Comparison of ENCODE assay signal across 19 cellular contexts in the genomic region with DNA sequence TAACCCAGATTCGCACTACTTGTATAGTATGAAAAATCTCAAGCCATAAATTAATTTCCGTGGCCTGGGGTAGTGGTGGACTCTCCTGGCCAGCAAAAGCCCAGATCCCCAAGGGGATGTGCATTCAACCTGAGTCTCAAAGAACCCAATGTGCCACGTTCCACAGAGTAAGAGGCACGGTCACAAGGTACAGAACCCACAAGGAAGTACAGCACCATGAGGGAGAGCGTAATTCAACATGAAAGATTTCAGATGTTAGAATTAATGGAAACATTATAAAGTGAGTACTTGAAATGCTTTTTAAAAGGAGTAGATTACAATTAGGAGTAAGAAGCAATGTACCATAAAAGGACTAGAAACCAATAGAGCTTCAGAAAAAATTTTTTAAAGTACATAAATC. TPM values are rescaled to one million over a fixed set of nuclear protein-coding genes. Genes with fewer than 3 reads are reported as not detected.
DNase-seq lines count a peak whose midpoint lies in the region; ATAC-seq and TF ChIP-seq lines count a peak whose summit lies in the region.
"Had no signal": no experiment of that assay in that cellular context is flagged by ENCODE, and none has a peak within 500 bp of the region (broad histone marks: within the 10 kb centered on the region; RNA-seq: fewer than 3 reads in every experiment).

No MANE protein-coding gene starts in this region.

- ATAC-seq in natural killer cell treated with Interleukin-12 subunit alpha and Interleukin-12 subunit beta and Interleukin-15 and Interleukin-18, amount 100 ng/mL, for 72 hours = no peak
- ATAC-seq: GM12878, HepG2 had no signal

- intact Hi-C loops in OCI-LY7 (cut with micrococcal nuclease; ENCODE audit: unreplicated experiment) = loop anchor here (10.0 kb wide), 1 partner anchor 472 kb away; no protein-coding TSS in a partner anchor

- H3K4me1 Mint-ChIP-seq in natural killer cell treated with Interleukin-12 subunit alpha and Interleukin-12 subunit beta and Interleukin-15 and Interleukin-18, amount 100 ng/mL, for 72 hours (ENCODE audit: low read depth in 2 of 2) = peaks cover 0 to 2% of the 10 kb centered on the region in 2 donors
- H3K4me1 Mint-ChIP-seq: H9 had no signal

- H3K9me3 Mint-ChIP-seq in natural killer cell treated with Interleukin-12 subunit alpha and Interleukin-12 subunit beta and Interleukin-15 and Interleukin-18, amount 100 ng/mL, for 72 hours = no peaks in the 10 kb centered on the region

- no peak for TF ChIP-seq CTCF in OCI-LY7 (conservative IDR thresholded peaks at IDR 0.05; ENCODE audit: low read length)

- peaks cover 57% of the 10 kb centered on the region for H3K36me3 ChIP-seq in OCI-LY7 (ENCODE audit: insufficient read depth, low read length)

- CTCF ChIA-PET in OCI-LY7 (lab: Charles Lee; ENCODE audit: unreplicated experiment) = no interaction called here

- H3K9me2 ChIP-seq in OCI-LY7 (ENCODE audit: insufficient read depth, low read length) = no peaks in the 10 kb centered on the region

- peaks cover 29% of the 10 kb centered on the region; the same call in 1 of the 2 replicates for H3K9me3 ChIP-seq in OCI-LY7 (ENCODE audit: low read length)

- no TSS peak for BruUV-seq in OCI-LY7 (replicated peaks; lab: Mats Ljungman, UMichigan)

- H3K4me3 Mint-ChIP-seq in natural killer cell treated with Interleukin-12 subunit alpha and Interleukin-12 subunit beta and Interleukin-15 and Interleukin-18, amount 100 ng/mL, for 72 hours = no peak overlapping the region
- H3K4me3 Mint-ChIP-seq: CD14-positive monocyte; CD4-positive, alpha-beta memory T cell; H9 had no signal

- H3K4me3 ChIP-seq in OCI-LY7 (ENCODE audit: low read depth, low read length, poor library complexity, severe bottlenecking) = no peak overlapping the region
- H3K4me3 ChIP-seq: BLaER1, GM12878 had no signal

- H2AFZ ChIP-seq in OCI-LY7 (ENCODE audit: low read length) = no peak overlapping the region

- H3K4me1 ChIP-seq in OCI-LY7 (ENCODE audit: insufficient read depth, low read length, poor library complexity, severe bottlenecking) = peaks cover 44% of the 10 kb centered on the region

- no peaks in the 10 kb centered on the region for H3K79me2 ChIP-seq in OCI-LY7 (ENCODE audit: insufficient read depth, low read depth, low read length)

- H3K27ac ChIP-seq in OCI-LY7 (ENCODE audit: low read depth, low read length, poor library complexity, severe bottlenecking) = no peak overlapping the region
- H3K27ac ChIP-seq: BLaER1 had no signal

- H3K4me2 ChIP-seq in OCI-LY7 (ENCODE audit: low read length) = no peak overlapping the region
- H3K4me2 ChIP-seq: BLaER1 had no signal

- peak; percentile 40 for DNase-seq in DMS53 (lab: John Stamatoyannopoulos, UW)
- DNase-seq in DMS53 treated with DMSO at 0.1 percent for 48 hours (lab: John Stamatoyannopoulos, UW; ENCODE audit: unreplicated experiment) = no peak
- peak; percentile 52 for DNase-seq in OCI-LY7 (ENCODE audit: low spot score)
- DNase-seq in dermis blood vessel endothelial cell = peak; percentile 20
- DNase-seq in myocyte (ENCODE audit: low read depth) = peak; percentile 15
- no peak for DNase-seq in medulla oblongata (ENCODE audit: extremely low spot score)
- DNase-seq in natural killer cell treated with Interleukin-12 subunit alpha and Interleukin-12 subunit beta and Interleukin-15 and Interleukin-18, amount 100 ng/mL, for 72 hours (ENCODE audit: low spot score) = no peak
- DNase-seq in NCI-H82 (lab: John Stamatoyannopoulos, UW) = no peak
- DNase-seq: 8988T; Calu3; CD4-positive, alpha-beta memory T cell; DMS79 treated with DMSO at 0.1 percent for 48 hours; GF-D8; H9 had no signal

- POLR2A ChIA-PET in OCI-LY7 (lab: Charles Lee) = no interaction called here

- no peak overlapping the region for H3K27ac Mint-ChIP-seq in natural killer cell treated with Interleukin-12 subunit alpha and Interleukin-12 subunit beta and Interleukin-15 and Interleukin-18, amount 100 ng/mL, for 72 hours
- H3K27ac Mint-ChIP-seq: CD14-positive monocyte; CD4-positive, alpha-beta memory T cell had no signal

- no peaks in the 10 kb centered on the region for H3K27me3 Mint-ChIP-seq in natural killer cell treated with Interleukin-12 subunit alpha and Interleukin-12 subunit beta and Interleukin-15 and Interleukin-18, amount 100 ng/mL, for 72 hours
- H3K27me3 Mint-ChIP-seq: CD4-positive, alpha-beta memory T cell; IgD-negative memory B cell had no signal

- H3K36me3 Mint-ChIP-seq in natural killer cell treated with Interleukin-12 subunit alpha and Interleukin-12 subunit beta and Interleukin-15 and Interleukin-18, amount 100 ng/mL, for 72 hours = peaks cover 20% of the 10 kb centered on the region

- no peaks in the 10 kb centered on the region for H4K20me1 ChIP-seq in OCI-LY7 (ENCODE audit: insufficient read depth, low read length)
- H4K20me1 ChIP-seq: BLaER1 had no signal

RNA-seq across cellular contexts. Expression of gene SRD5A1, which starts 23.4 kb away (rescaled TPM):
- total RNA-seq in OCI-LY7 (2014; rRNA removed; shearing (Covaris generic)) = 16.7 and 31.6 TPM in 2 replicates
- total RNA-seq in OCI-LY7 (2022) (31.9 and 32.5 TPM in 2 replicates), dermis blood vessel endothelial cell (13.2 and 14.1 TPM in 2 replicates), myocyte (18.7 and 20.4 TPM in 2 replicates)
- 15.3 TPM for polyA plus RNA-seq in myocyte (2012)
- 10 to 100 TPM in 1 of 2 donors, 1 to 10 TPM in 1; 7.2 to 14.6 TPM for total RNA-seq in natural killer cell treated with Interleukin-12 subunit alpha and Interleukin-12 subunit beta and Interleukin-15 and Interleukin-18, amount 100 ng/mL, for 72 hours

RNA-seq across cellular contexts. Expression of gene NSUN2, which starts 23.8 kb away (rescaled TPM):
- total RNA-seq in OCI-LY7 (2014; rRNA removed; shearing (Covaris generic)) = 88.1 and 88.9 TPM in 2 replicates
- total RNA-seq in OCI-LY7 (2022) (122 and 139 TPM in 2 replicates), dermis blood vessel endothelial cell (64.5 and 80.0 TPM in 2 replicates), myocyte (41.8 and 41.9 TPM in 2 replicates)
- polyA plus RNA-seq in myocyte (2012) = 47.6 TPM
- total RNA-seq in natural killer cell treated with Interleukin-12 subunit alpha and Interleukin-12 subunit beta and Interleukin-15 and Interleukin-18, amount 100 ng/mL, for 72 hours = 100 to 1,000 TPM; 111 to 164 TPM

RNA-seq across cellular contexts. Expression of gene TENT4A, which starts 56.6 kb away (rescaled TPM):
- total RNA-seq in OCI-LY7 (2014; rRNA removed; shearing (Covaris generic)) = 39.0 and 41.1 TPM in 2 replicates
- total RNA-seq in OCI-LY7 (2022) (46.1 and 53.5 TPM in 2 replicates), dermis blood vessel endothelial cell (7.8 and 12.2 TPM in 2 replicates), myocyte (6.7 and 11.1 TPM in 2 replicates)
- polyA plus RNA-seq in myocyte (2012) = 16.2 TPM
- total RNA-seq in natural killer cell treated with Interleukin-12 subunit alpha and Interleukin-12 subunit beta and Interleukin-15 and Interleukin-18, amount 100 ng/mL, for 72 hours = 10 to 100 TPM; 37.8 to 69.9 TPM

Comparison
In these comparisons a context has a peak if more than half of its experiments do, and no peak if none do; other contexts are left out.
1. DNase-seq: peak in DMS53 (single experiment), OCI-LY7 (single experiment), dermis blood vessel endothelial cell (single experiment) and myocyte (single experiment); none in DMS53 treated with DMSO at 0.1 percent for 48 hours (single experiment), medulla oblongata (single experiment), natural killer cell treated with Interleukin-12 subunit alpha and Interleukin-12 subunit beta and Interleukin-15 and Interleukin-18, amount 100 ng/mL, for 72 hours (single experiment) and NCI-H82 (single experiment).